Comparison of ENCODE assay signal across 2 cellular contexts in the genomic region with DNA sequence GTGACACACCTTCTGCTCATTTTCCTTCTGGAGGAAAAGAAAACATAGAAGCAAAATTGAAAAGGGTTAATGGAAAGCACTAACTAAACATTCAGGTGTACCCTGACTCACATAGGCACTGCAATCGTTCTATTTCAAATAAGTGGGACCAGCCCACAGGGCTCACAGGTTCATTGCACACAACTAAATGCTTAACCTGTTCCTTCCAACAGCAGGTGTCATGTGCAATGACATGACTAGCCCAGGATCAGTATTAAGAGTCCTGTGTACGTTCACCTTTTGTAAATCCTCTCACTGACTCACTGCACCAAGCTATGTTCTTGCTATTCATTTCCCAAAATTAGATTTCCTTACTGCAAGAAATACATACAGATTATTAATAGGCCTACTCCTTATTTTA.
TF ChIP-seq lines count a peak whose summit lies in the region.

No MANE protein-coding gene starts in this region.

TF ChIP-seq in IMR-90, 13 proteins besides CTCF, POLR2A, EP300 and RAD21 (continued from another document):
- no peak for TF ChIP-seq MXI1 (IDR thresholded peaks at IDR 0.05; ENCODE audit: borderline replicate concordance, low read depth, low read length)
- TF ChIP-seq FOS (IDR thresholded peaks at IDR 0.05; ENCODE audit: low read depth, low read length), result no peak
- TF ChIP-seq CHD1 (IDR thresholded peaks at IDR 0.05; ENCODE audit: low read depth, low read length), result no peak
- TF ChIP-seq, protein P1, sequence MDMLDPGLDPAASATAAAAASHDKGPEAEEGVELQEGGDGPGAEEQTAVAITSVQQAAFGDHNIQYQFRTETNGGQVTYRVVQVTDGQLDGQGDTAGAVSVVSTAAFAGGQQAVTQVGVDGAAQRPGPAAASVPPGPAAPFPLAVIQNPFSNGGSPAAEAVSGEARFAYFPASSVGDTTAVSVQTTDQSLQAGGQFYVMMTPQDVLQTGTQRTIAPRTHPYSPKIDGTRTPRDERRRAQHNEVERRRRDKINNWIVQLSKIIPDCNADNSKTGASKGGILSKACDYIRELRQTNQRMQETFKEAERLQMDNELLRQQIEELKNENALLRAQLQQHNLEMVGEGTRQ (IDR thresholded peaks at IDR 0.05; ENCODE audit: low read depth, low read length), result no peak
- no peak for TF ChIP-seq SMC3 (IDR thresholded peaks at IDR 0.05; ENCODE audit: low read depth, low read length)
- TF ChIP-seq RFX5 (IDR thresholded peaks at IDR 0.05; ENCODE audit: low read depth, low read length), result no peak
- TF ChIP-seq MAFK (IDR thresholded peaks at IDR 0.05; ENCODE audit: low read depth, low read length), result no peak
- no peak for TF ChIP-seq NFE2L2 (IDR thresholded peaks at IDR 0.05; ENCODE audit: low read depth, low read length)

TF ChIP-seq in GM23338, 12 proteins besides CTCF, POLR2A, EP300 and RAD21 (continued from another document):
- TF ChIP-seq, protein P2, sequence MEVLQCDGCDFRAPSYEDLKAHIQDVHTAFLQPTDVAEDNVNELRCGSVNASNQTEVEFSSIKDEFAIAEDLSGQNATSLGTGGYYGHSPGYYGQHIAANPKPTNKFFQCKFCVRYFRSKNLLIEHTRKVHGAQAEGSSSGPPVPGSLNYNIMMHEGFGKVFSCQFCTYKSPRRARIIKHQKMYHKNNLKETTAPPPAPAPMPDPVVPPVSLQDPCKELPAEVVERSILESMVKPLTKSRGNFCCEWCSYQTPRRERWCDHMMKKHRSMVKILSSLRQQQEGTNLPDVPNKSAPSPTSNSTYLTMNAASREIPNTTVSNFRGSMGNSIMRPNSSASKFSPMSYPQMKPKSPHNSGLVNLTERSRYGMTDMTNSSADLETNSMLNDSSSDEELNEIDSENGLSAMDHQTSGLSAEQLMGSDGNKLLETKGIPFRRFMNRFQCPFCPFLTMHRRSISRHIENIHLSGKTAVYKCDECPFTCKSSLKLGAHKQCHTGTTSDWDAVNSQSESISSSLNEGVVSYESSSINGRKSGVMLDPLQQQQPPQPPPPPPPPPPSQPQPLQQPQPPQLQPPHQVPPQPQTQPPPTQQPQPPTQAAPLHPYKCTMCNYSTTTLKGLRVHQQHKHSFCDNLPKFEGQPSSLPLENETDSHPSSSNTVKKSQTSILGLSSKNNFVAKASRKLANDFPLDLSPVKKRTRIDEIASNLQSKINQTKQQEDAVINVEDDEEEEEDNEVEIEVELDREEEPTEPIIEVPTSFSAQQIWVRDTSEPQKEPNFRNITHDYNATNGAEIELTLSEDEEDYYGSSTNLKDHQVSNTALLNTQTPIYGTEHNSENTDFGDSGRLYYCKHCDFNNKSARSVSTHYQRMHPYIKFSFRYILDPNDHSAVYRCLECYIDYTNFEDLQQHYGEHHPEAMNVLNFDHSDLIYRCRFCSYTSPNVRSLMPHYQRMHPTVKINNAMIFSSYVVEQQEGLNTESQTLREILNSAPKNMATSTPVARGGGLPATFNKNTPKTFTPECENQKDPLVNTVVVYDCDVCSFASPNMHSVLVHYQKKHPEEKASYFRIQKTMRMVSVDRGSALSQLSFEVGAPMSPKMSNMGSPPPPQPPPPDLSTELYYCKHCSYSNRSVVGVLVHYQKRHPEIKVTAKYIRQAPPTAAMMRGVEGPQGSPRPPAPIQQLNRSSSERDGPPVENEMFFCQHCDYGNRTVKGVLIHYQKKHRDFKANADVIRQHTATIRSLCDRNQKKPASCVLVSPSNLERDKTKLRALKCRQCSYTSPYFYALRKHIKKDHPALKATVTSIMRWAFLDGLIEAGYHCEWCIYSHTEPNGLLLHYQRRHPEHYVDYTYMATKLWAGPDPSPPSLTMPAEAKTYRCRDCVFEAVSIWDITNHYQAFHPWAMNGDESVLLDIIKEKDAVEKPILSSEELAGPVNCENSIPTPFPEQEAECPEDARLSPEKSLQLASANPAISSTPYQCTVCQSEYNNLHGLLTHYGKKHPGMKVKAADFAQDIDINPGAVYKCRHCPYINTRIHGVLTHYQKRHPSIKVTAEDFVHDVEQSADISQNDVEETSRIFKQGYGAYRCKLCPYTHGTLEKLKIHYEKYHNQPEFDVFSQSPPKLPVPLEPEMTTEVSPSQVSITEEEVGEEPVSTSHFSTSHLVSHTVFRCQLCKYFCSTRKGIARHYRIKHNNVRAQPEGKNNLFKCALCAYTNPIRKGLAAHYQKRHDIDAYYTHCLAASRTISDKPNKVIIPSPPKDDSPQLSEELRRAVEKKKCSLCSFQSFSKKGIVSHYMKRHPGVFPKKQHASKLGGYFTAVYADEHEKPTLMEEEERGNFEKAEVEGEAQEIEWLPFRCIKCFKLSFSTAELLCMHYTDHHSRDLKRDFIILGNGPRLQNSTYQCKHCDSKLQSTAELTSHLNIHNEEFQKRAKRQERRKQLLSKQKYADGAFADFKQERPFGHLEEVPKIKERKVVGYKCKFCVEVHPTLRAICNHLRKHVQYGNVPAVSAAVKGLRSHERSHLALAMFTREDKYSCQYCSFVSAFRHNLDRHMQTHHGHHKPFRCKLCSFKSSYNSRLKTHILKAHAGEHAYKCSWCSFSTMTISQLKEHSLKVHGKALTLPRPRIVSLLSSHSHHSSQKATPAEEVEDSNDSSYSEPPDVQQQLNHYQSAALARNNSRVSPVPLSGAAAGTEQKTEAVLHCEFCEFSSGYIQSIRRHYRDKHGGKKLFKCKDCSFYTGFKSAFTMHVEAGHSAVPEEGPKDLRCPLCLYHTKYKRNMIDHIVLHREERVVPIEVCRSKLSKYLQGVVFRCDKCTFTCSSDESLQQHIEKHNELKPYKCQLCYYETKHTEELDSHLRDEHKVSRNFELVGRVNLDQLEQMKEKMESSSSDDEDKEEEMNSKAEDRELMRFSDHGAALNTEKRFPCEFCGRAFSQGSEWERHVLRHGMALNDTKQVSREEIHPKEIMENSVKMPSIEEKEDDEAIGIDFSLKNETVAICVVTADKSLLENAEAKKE (CRISPR knock-in tag; IDR thresholded peaks at IDR 0.05), result no peak
- TF ChIP-seq CREB1 (CRISPR knock-in tag; IDR thresholded peaks at IDR 0.05; ENCODE audit: low read depth) (no peak), ZNF114 (CRISPR knock-in tag; IDR thresholded peaks at IDR 0.05) (no peak), EZH2phosphoT487 (IDR thresholded peaks at IDR 0.05; ENCODE audit: unreplicated experiment) (no peak)
- TF ChIP-seq, protein P3, sequence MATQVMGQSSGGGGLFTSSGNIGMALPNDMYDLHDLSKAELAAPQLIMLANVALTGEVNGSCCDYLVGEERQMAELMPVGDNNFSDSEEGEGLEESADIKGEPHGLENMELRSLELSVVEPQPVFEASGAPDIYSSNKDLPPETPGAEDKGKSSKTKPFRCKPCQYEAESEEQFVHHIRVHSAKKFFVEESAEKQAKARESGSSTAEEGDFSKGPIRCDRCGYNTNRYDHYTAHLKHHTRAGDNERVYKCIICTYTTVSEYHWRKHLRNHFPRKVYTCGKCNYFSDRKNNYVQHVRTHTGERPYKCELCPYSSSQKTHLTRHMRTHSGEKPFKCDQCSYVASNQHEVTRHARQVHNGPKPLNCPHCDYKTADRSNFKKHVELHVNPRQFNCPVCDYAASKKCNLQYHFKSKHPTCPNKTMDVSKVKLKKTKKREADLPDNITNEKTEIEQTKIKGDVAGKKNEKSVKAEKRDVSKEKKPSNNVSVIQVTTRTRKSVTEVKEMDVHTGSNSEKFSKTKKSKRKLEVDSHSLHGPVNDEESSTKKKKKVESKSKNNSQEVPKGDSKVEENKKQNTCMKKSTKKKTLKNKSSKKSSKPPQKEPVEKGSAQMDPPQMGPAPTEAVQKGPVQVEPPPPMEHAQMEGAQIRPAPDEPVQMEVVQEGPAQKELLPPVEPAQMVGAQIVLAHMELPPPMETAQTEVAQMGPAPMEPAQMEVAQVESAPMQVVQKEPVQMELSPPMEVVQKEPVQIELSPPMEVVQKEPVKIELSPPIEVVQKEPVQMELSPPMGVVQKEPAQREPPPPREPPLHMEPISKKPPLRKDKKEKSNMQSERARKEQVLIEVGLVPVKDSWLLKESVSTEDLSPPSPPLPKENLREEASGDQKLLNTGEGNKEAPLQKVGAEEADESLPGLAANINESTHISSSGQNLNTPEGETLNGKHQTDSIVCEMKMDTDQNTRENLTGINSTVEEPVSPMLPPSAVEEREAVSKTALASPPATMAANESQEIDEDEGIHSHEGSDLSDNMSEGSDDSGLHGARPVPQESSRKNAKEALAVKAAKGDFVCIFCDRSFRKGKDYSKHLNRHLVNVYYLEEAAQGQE (IDR thresholded peaks at IDR 0.05; ENCODE audit: unreplicated experiment), result no peak
TF ChIP-seq in GM23338: peak in this region for 0.
